In genomic region chr6:105881608-105882007, GRCh38 we compare ENCODE assay signal across 28 cellular contexts.
DNase-seq lines count a peak whose midpoint lies in the region; ATAC-seq and TF ChIP-seq lines count a peak whose summit lies in the region.
"Had no signal": no experiment of that assay in that cellular context is flagged by ENCODE, and none has a peak within 500 bp of the region (broad histone marks: within the 10 kb centered on the region; RNA-seq: fewer than 3 reads in every experiment).

No MANE protein-coding gene starts in this region.

- H3K79me2 ChIP-seq in GM23338 (replicated peaks; ENCODE audit: insufficient read depth): no peaks in the 10 kb centered on the region

- CTCF ChIA-PET in activated naive CD4-positive, alpha-beta T cell treated with anti-CD3 and anti-CD28 coated beads for 36 hours (lab: Charles Lee): no interaction called here
- CTCF ChIA-PET in activated CD4-positive, alpha-beta memory T cell treated with anti-CD3 and anti-CD28 coated beads, Interleukin-2, amount 10 ng/mL, durations not matched to agents 7 days and 5 days (lab: Charles Lee): no interaction called here

- H3K9me3 Mint-ChIP-seq in GM23338: no peaks in the 10 kb centered on the region
- no peaks in the 10 kb centered on the region for H3K9me3 Mint-ChIP-seq in naive B cell
- no peaks in the 10 kb centered on the region for H3K9me3 Mint-ChIP-seq in activated naive CD4-positive, alpha-beta T cell treated with anti-CD3 and anti-CD28 coated beads for 36 hours
- peaks cover 3% of the 10 kb centered on the region for H3K9me3 Mint-ChIP-seq in activated CD4-positive, alpha-beta memory T cell treated with anti-CD3 and anti-CD28 coated beads, Interleukin-2, amount 10 ng/mL, durations not matched to agents 7 days and 5 days
- H3K9me3 Mint-ChIP-seq: HFFc6; T-helper 2 cell treated with Interferon-gamma antibody and Interleukin-4, amounts not matched to agents 5 μg/mL and 100 μg/mL, for 36 hours had no signal

- peaks cover 92 to 100% (median 99%) of the 10 kb centered on the region in 10 experiments for H3K4me1 ChIP-seq in BLaER1 treated with 17β-estradiol and CSF1 and Interleukin-3, amounts not matched to agents 10 nM and 100 nM
- peaks cover under 1% of the 10 kb centered on the region; the same call in 1 of the 2 replicates for H3K4me1 ChIP-seq in GM23338 (ENCODE audit: insufficient read depth)
- H3K4me1 ChIP-seq: A549, SJSA1 had no signal

- H3K9me2 ChIP-seq in GM23338 (ENCODE audit: insufficient read depth): peaks cover 16% of the 10 kb centered on the region

- intact Hi-C loops in left ventricle myocardium superior (cut with micrococcal nuclease): no loop called here
- intact Hi-C loops in activated naive CD4-positive, alpha-beta T cell treated with anti-CD3 and anti-CD28 coated beads for 36 hours (cut with micrococcal nuclease): loop anchor here (2.0 kb wide), 2 partner anchors 71 to 203 kb away; no protein-coding TSS in a partner anchor

- no peak overlapping the region for H3K4me3 Mint-ChIP-seq in GM23338
- H3K4me3 Mint-ChIP-seq in naive B cell: peak overlapping the region in 2 of 8 donors; percentile 22 to 59
- no peak overlapping the region for H3K4me3 Mint-ChIP-seq in activated naive CD4-positive, alpha-beta T cell treated with anti-CD3 and anti-CD28 coated beads for 36 hours
- H3K4me3 Mint-ChIP-seq in activated CD4-positive, alpha-beta memory T cell treated with anti-CD3 and anti-CD28 coated beads, Interleukin-2, amount 10 ng/mL, durations not matched to agents 7 days and 5 days: no peak overlapping the region
- H3K4me3 Mint-ChIP-seq: CD4-positive, CD25-positive, alpha-beta regulatory T cell; T-helper 2 cell treated with Interferon-gamma antibody and Interleukin-4, amounts not matched to agents 5 μg/mL and 100 μg/mL, for 36 hours had no signal

- no peaks in the 10 kb centered on the region for H3K36me3 ChIP-seq in BLaER1 treated with 17β-estradiol and CSF1 and Interleukin-3, amounts not matched to agents 10 nM and 100 nM
- H3K36me3 ChIP-seq in GM23338 (ENCODE audit: insufficient read depth): no peaks in the 10 kb centered on the region
- H3K36me3 ChIP-seq: HAP-1, MG63, SJSA1 had no signal

- no peak overlapping the region for H3K4me3 ChIP-seq in BLaER1 treated with 17β-estradiol and CSF1 and Interleukin-3, amounts not matched to agents 10 nM and 100 nM
- H3K4me3 ChIP-seq in GM23338: no peak overlapping the region
- H3K4me3 ChIP-seq: A549, HAP-1, K562, MG63, SJSA1 had no signal

- no peak for TF ChIP-seq CTCF in GM23338 (conservative IDR thresholded peaks at IDR 0.05; ENCODE audit: low read depth in 2 of 2)

- H3K36me3 Mint-ChIP-seq in GM23338 (ENCODE audit: low read depth): no peaks in the 10 kb centered on the region; the same call in 2 of the 3 replicates
- no peaks in the 10 kb centered on the region for H3K36me3 Mint-ChIP-seq in naive B cell
- H3K36me3 Mint-ChIP-seq in activated naive CD4-positive, alpha-beta T cell treated with anti-CD3 and anti-CD28 coated beads for 36 hours (ENCODE audit: low read depth): no peaks in the 10 kb centered on the region
- H3K36me3 Mint-ChIP-seq in activated CD4-positive, alpha-beta memory T cell treated with anti-CD3 and anti-CD28 coated beads, Interleukin-2, amount 10 ng/mL, durations not matched to agents 7 days and 5 days (ENCODE audit: low read depth): peaks cover 15% of the 10 kb centered on the region
- H3K36me3 Mint-ChIP-seq: CD4-positive, CD25-positive, alpha-beta regulatory T cell had no signal

- peak overlapping the region; percentile 86 to 98 (median 96); a peak in 21 of 22 replicates for H3K27ac ChIP-seq in BLaER1 treated with 17β-estradiol and CSF1 and Interleukin-3, amounts not matched to agents 10 nM and 100 nM
- H3K27ac ChIP-seq in GM23338 (ENCODE audit: low read depth): no peak overlapping the region
- H3K27ac ChIP-seq: A549, SJSA1 had no signal

- H4K20me1 ChIP-seq in BLaER1 treated with 17β-estradiol and CSF1 and Interleukin-3, amounts not matched to agents 10 nM and 100 nM: no peaks in the 10 kb centered on the region
- H4K20me1 ChIP-seq in GM23338 (replicated peaks; ENCODE audit: insufficient read depth): no peaks in the 10 kb centered on the region

- no peaks in the 10 kb centered on the region for H3K27me3 ChIP-seq in BLaER1 treated with 17β-estradiol and CSF1 and Interleukin-3, amounts not matched to agents 10 nM and 100 nM
- no peaks in the 10 kb centered on the region for H3K27me3 ChIP-seq in GM23338 (ENCODE audit: insufficient read depth)
- H3K27me3 ChIP-seq: MG63 had no signal

- DNase-seq in GM23338 (ENCODE audit: low spot score): no peak
- peak; percentile 79 for DNase-seq in NCI-H526 treated with DMSO at 0.1 percent for 48 hours (lab: John Stamatoyannopoulos, UW)
- DNase-seq in naive B cell: no peak
- no peak for DNase-seq in left ventricle myocardium superior
- no peak for DNase-seq in activated naive CD4-positive, alpha-beta T cell treated with anti-CD3 and anti-CD28 coated beads for 36 hours
- DNase-seq in activated CD4-positive, alpha-beta memory T cell treated with anti-CD3 and anti-CD28 coated beads, Interleukin-2, amount 10 ng/mL, durations not matched to agents 7 days and 5 days: no peak
- DNase-seq: CD4-positive, CD25-positive, alpha-beta regulatory T cell; DMS153; DND-41; GOT3; HFFc6; MG63; NCI-H1092 treated with DMSO at 0.1 percent for 48 hours; NCI-H1436; NCI-H187; NCI-H2171 treated with DMSO at 0.1 percent for 48 hours; NCI-H345; NCI-H510A treated with DMSO at 0.1 percent for 48 hours; NCI-H774; Right ventricle myocardium superior; RPMI8226; T-helper 1 cell had no signal

- H3K4me2 ChIP-seq in BLaER1 treated with 17β-estradiol and CSF1 and Interleukin-3, amounts not matched to agents 10 nM and 100 nM: peak overlapping the region; percentile 74 to 92 (median 84)
- no peak overlapping the region for H3K4me2 ChIP-seq in GM23338
- H3K4me2 ChIP-seq: A549 had no signal

- peaks cover 0 to 10% (median 0%) of the 10 kb centered on the region in 11 experiments; a peak in 5 of 22 replicates for H3K9me3 ChIP-seq in BLaER1 treated with 17β-estradiol and CSF1 and Interleukin-3, amounts not matched to agents 10 nM and 100 nM (replicated peaks in 1 of 11)
- H3K9me3 ChIP-seq: A549, HAP-1, MG63, SJSA1 had no signal

- H3K27me3 Mint-ChIP-seq in GM23338 (ENCODE audit: insufficient read depth, low read depth, poor library complexity) (peaks cover 3% of the 10 kb centered on the region), naive B cell (no peaks in the 10 kb centered on the region)
- peaks cover 24% of the 10 kb centered on the region for H3K27me3 Mint-ChIP-seq in activated naive CD4-positive, alpha-beta T cell treated with anti-CD3 and anti-CD28 coated beads for 36 hours (ENCODE audit: low read depth)
- peaks cover 4% of the 10 kb centered on the region for H3K27me3 Mint-ChIP-seq in activated CD4-positive, alpha-beta memory T cell treated with anti-CD3 and anti-CD28 coated beads, Interleukin-2, amount 10 ng/mL, durations not matched to agents 7 days and 5 days

- H3K9ac ChIP-seq in BLaER1 treated with 17β-estradiol and CSF1 and Interleukin-3, amounts not matched to agents 10 nM and 100 nM: peak overlapping the region in 8 of 11 experiments; percentile 13 to 81 (median 76); a peak in 11 of 22 replicates

- H2AFZ ChIP-seq in GM23338: 0 out of 2 replicates have a peak overlapping the region, but pooled peaks have one; percentile 38

- H3K4me1 Mint-ChIP-seq in GM23338 (peaks cover 2% of the 10 kb centered on the region), naive B cell (peaks cover 51 to 71% (median 53%) of the 10 kb centered on the region in 3 donors)
- H3K4me1 Mint-ChIP-seq in activated naive CD4-positive, alpha-beta T cell treated with anti-CD3 and anti-CD28 coated beads for 36 hours (ENCODE audit: low read depth): peaks cover 22% of the 10 kb centered on the region
- H3K4me1 Mint-ChIP-seq in activated CD4-positive, alpha-beta memory T cell treated with anti-CD3 and anti-CD28 coated beads, Interleukin-2, amount 10 ng/mL, durations not matched to agents 7 days and 5 days: peaks cover 66% of the 10 kb centered on the region

- H3F3A ChIP-seq in GM23338 (replicated peaks; ENCODE audit: low read depth): no peaks in the 10 kb centered on the region

- H3K27ac Mint-ChIP-seq in GM23338 (no peak overlapping the region), naive B cell (peak overlapping the region in 4 of 6 donors; percentile 30 to 77 (median 46))
- H3K27ac Mint-ChIP-seq in activated naive CD4-positive, alpha-beta T cell treated with anti-CD3 and anti-CD28 coated beads for 36 hours: no peak overlapping the region
- H3K27ac Mint-ChIP-seq in activated CD4-positive, alpha-beta memory T cell treated with anti-CD3 and anti-CD28 coated beads, Interleukin-2, amount 10 ng/mL, durations not matched to agents 7 days and 5 days: no peak overlapping the region
- H3K27ac Mint-ChIP-seq: CD4-positive, CD25-positive, alpha-beta regulatory T cell; T-helper 2 cell treated with Interferon-gamma antibody and Interleukin-4, amounts not matched to agents 5 μg/mL and 100 μg/mL, for 36 hours had no signal

- no peak for ATAC-seq in GM23338
- no peak for ATAC-seq in naive B cell (ENCODE audit: low read depth in 2 of 2)
- ATAC-seq in left ventricle myocardium superior: no peak
- ATAC-seq: A549, K562 had no signal

- POLR2A ChIA-PET in activated CD4-positive, alpha-beta memory T cell treated with anti-CD3 and anti-CD28 coated beads, Interleukin-2, amount 10 ng/mL, durations not matched to agents 7 days and 5 days (lab: Charles Lee): no interaction called here

TF ChIP-seq in GM23338, 12 proteins besides CTCF, POLR2A, EP300 and RAD21 (continues in another document):
- no peak for TF ChIP-seq ZNF114 (CRISPR knock-in tag; IDR thresholded peaks at IDR 0.05)

Comparison
In these comparisons a context has a peak if more than half of its experiments do, and no peak if none do; other contexts are left out.
1. H3K27ac Mint-ChIP-seq: peak in naive B cell (4 of 6); none in GM23338 (single experiment), activated naive CD4-positive, alpha-beta T cell treated with anti-CD3 and anti-CD28 coated beads for 36 hours (single experiment) and activated CD4-positive, alpha-beta memory T cell treated with anti-CD3 and anti-CD28 coated beads, Interleukin-2, amount 10 ng/mL, durations not matched to agents 7 days and 5 days (single experiment).